ENCODE assay signal across 9 cellular contexts in the genomic region with DNA sequence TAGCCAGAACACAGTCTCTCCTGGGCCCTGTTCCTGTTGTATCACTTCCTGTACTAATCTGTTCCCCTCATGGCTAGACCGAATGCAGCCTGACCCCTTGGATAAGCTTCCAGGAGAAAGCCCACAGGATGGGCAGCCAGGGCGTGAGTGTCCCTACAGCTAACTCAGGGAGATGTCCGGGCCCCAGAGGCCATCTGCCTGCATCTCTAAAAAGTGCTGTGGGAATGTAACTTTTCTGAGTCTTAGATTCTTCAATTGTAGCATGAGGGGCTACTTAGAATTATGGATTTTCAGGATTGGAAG. TPM values are rescaled to one million over a fixed set of nuclear protein-coding genes. Genes with fewer than 3 reads are reported as not detected.
DNase-seq lines count a peak whose midpoint lies in the region; ATAC-seq and TF ChIP-seq lines count a peak whose summit lies in the region.
"Had no signal": no experiment of that assay in that cellular context is flagged by ENCODE, and none has a peak within 500 bp of the region (broad histone marks: within the 10 kb centered on the region; RNA-seq: fewer than 3 reads in every experiment).

No MANE protein-coding gene starts in this region.

- intact Hi-C loops in CD14-positive monocyte (cut with micrococcal nuclease) (no loop called here), prostate gland (cut with DNase I) (no loop called here)

- 68% methylated on average over 3 of the region's 3 CpGs for WGBS in prostate gland

- no peak for DNase-seq in CD14-positive monocyte (ENCODE audit: low spot score)
- no peak for DNase-seq in SJCRH30
- DNase-seq in foreskin keratinocyte = no peak
- no peak for DNase-seq in prostate gland (ENCODE audit: low spot score)
- no peak for DNase-seq in NCI-H345 (lab: John Stamatoyannopoulos, UW)
- DNase-seq in dedifferentiated amniotic fluid mesenchymal stem cell (ENCODE audit: extremely low spot score) = no peak
- no peak for DNase-seq in NCI-H1930 (lab: John Stamatoyannopoulos, UW)
- DNase-seq: activated naive CD4-positive, alpha-beta T cell had no signal

- H3K36me3 ChIP-seq in SJCRH30 = no peaks in the 10 kb centered on the region
- no peaks in the 10 kb centered on the region for H3K36me3 ChIP-seq in prostate gland

- H3K4me1 Mint-ChIP-seq in CD14-positive monocyte = peaks cover 75% of the 10 kb centered on the region

- H3K4me3 ChIP-seq in SJCRH30 (no peak overlapping the region), prostate gland (no peak overlapping the region)

- TF ChIP-seq POLR2A in prostate gland (IDR thresholded peaks at IDR 0.05) = no peak

- H3K36me3 Mint-ChIP-seq in CD14-positive monocyte = no peaks in the 10 kb centered on the region

- no peaks in the 10 kb centered on the region for H3K9me3 Mint-ChIP-seq in CD14-positive monocyte

- no peak overlapping the region for H3K4me3 Mint-ChIP-seq in CD14-positive monocyte

- ATAC-seq in foreskin keratinocyte (no peak), GM21529 (IDR thresholded peaks at IDR 0.05; ENCODE audit: unreplicated experiment) (no peak)

- TF ChIP-seq CTCF in CD14-positive monocyte (IDR thresholded peaks at IDR 0.05) (no peak), foreskin keratinocyte (conservative IDR thresholded peaks at IDR 0.05) (no peak), prostate gland (IDR thresholded peaks at IDR 0.05) (no peak)

- H3K27ac Mint-ChIP-seq in CD14-positive monocyte = peak overlapping the region in 5 of 7 donors; percentile 96 to 99 (median 99)

- H3K27me3 ChIP-seq in SJCRH30 = no peaks in the 10 kb centered on the region
- no peaks in the 10 kb centered on the region for H3K27me3 ChIP-seq in foreskin keratinocyte
- no peaks in the 10 kb centered on the region for H3K27me3 ChIP-seq in prostate gland (replicated peaks; ENCODE audit: insufficient read depth)

- H3K27ac ChIP-seq in SJCRH30 = peak overlapping the region; percentile 90
- H3K27ac ChIP-seq in foreskin keratinocyte = peak overlapping the region; percentile 96
- peak overlapping the region; percentile 98 to 100 for H3K27ac ChIP-seq in prostate gland

- peaks cover 71% of the 10 kb centered on the region for H3K4me1 ChIP-seq in SJCRH30
- H3K4me1 ChIP-seq in foreskin keratinocyte = peaks cover 50% of the 10 kb centered on the region
- peaks cover 60% of the 10 kb centered on the region for H3K4me1 ChIP-seq in prostate gland (replicated peaks)

- peaks cover 0 to 3% (median 2%) of the 10 kb centered on the region in 3 donors for H3K27me3 Mint-ChIP-seq in CD14-positive monocyte (ENCODE audit: low read depth in 3 of 3)

- H3K9me3 ChIP-seq in SJCRH30 (replicated peaks) (no peaks in the 10 kb centered on the region), prostate gland (no peaks in the 10 kb centered on the region)

RNA-seq across cellular contexts. Expression of a gene that starts 7.7 kb away (rescaled TPM):
- polyA plus RNA-seq in CD14-positive monocyte = 100 to 1,000 TPM; 263 to 554 TPM
- 496 and 686 TPM in 2 replicates for total RNA-seq in SJCRH30 (2014; rRNA removed; shearing (Covaris generic))
- 1,538 and 2,710 TPM in 2 replicates for total RNA-seq in foreskin keratinocyte
- polyA plus RNA-seq in foreskin keratinocyte = 10.1 and 11.9 TPM in 2 replicates
- 1,000 to 10,000 TPM; 5,964 to 9,097 TPM for total RNA-seq in prostate gland

RNA-seq across cellular contexts. Expression of a gene that starts 33.8 kb away (rescaled TPM):
- polyA plus RNA-seq in CD14-positive monocyte = 10 to 100 TPM; 18.6 to 29.7 TPM
- 39.1 and 41.8 TPM in 2 replicates for total RNA-seq in SJCRH30 (2014; rRNA removed; shearing (Covaris generic))
- total RNA-seq in foreskin keratinocyte = 62.2 and 66.1 TPM in 2 replicates
- 62.0 and 62.8 TPM in 2 replicates for polyA plus RNA-seq in foreskin keratinocyte
- 100 to 1,000 TPM; 125 to 177 TPM for total RNA-seq in prostate gland
